Comparison of ENCODE assay signal across 21 cellular contexts in genomic region chr7:69585169-69585568, GRCh38.
DNase-seq lines count a peak whose midpoint lies in the region; ATAC-seq lines count a peak whose summit lies in the region.
"Had no signal": no experiment of that assay in that cellular context is flagged by ENCODE, and none has a peak within 500 bp of the region (broad histone marks: within the 10 kb centered on the region; RNA-seq: fewer than 3 reads in every experiment).

No MANE protein-coding gene starts in this region.

- peak; percentile 20 for DNase-seq in NCI-H82 (lab: John Stamatoyannopoulos, UW)
- no peak for DNase-seq in NCI-H82 treated with DMSO at 0.1 percent for 48 hours (lab: John Stamatoyannopoulos, UW; ENCODE audit: unreplicated experiment)
- DNase-seq in NCI-H69 (lab: John Stamatoyannopoulos, UW): peak; percentile 6
- DNase-seq in stimulated activated CD4-positive, alpha-beta T cell treated with anti-CD3 and anti-CD28 coated beads, Interleukin-2, amount 100 ng/mL, for 48 hours: no peak
- DNase-seq: 8988T; ACHN; BE2C; C1 segment of cervical spinal cord; CD4-positive, alpha-beta memory T cell; CD4-positive, CD25-positive, alpha-beta regulatory T cell; CD8-positive, alpha-beta memory T cell; COR-L47; DMS 273 treated with DMSO at 0.1 percent for 48 hours; DMS153; DMS53; DMS79; DND-41; EL; GDM1 had no signal

- no peak for ATAC-seq in GM21737 (IDR thresholded peaks at IDR 0.05; ENCODE audit: unreplicated experiment)
- ATAC-seq: GM12878 had no signal

Comparison
In these comparisons a context has a peak if more than half of its experiments do, and no peak if none do; other contexts are left out.
1. DNase-seq: peak in NCI-H82 (single experiment) and NCI-H69 (single experiment); none in NCI-H82 treated with DMSO at 0.1 percent for 48 hours (single experiment) and stimulated activated CD4-positive, alpha-beta T cell treated with anti-CD3 and anti-CD28 coated beads, Interleukin-2, amount 100 ng/mL, for 48 hours (0 of 2).